Comparison of ENCODE assay signal across 24 cellular contexts in genomic region chr9:78468231-78468630, GRCh38.
"Had no signal": no experiment of that assay in that cellular context is flagged by ENCODE, and none has a peak within 500 bp of the region (broad histone marks: within the 10 kb centered on the region; RNA-seq: fewer than 3 reads in every experiment).

No MANE protein-coding gene starts in this region.

- ATAC-seq: activated CD4-positive, alpha-beta T cell treated with anti-CD3 and anti-CD28 coated beads for 36 hours; activated T-cell treated with anti-CD3 and anti-CD28 coated beads, Interleukin-2, amount 50 U/mL, for 4 hours; gastroesophageal sphincter; heart left ventricle; left colon; lower lobe of right lung; naive thymus-derived CD4-positive, alpha-beta T cell; T-helper 17 cell had no signal

- DNase-seq: activated B cell treated with CpG ODN at 0.5 μM for 24 hours; activated CD4-positive, alpha-beta T cell treated with anti-CD3 and anti-CD28 coated beads for 36 hours; activated CD4-positive, alpha-beta T cell treated with anti-CD3 and anti-CD28 coated beads, Interleukin-2, amount 50 U/mL, for 4 hours; activated CD8-positive, alpha-beta memory T cell treated with anti-CD3 and anti-CD28 coated beads, Interleukin-2, amount 50 U/mL, for 48 hours; activated naive CD4-positive, alpha-beta T cell; activated naive CD8-positive, alpha-beta T cell treated with anti-CD3 and anti-CD28 coated beads for 36 hours; activated T-cell treated with anti-CD3 and anti-CD28 coated beads, Interleukin-2, amount 50 U/mL, for 4 hours; dorsolateral prefrontal cortex; heart left ventricle; islet precursor cell; left colon; lower lobe of right lung; naive thymus-derived CD4-positive, alpha-beta T cell; spleen; stimulated activated CD4-positive, alpha-beta T cell treated with anti-CD3 and anti-CD28 coated beads, Interleukin-4, amount 100 ng/mL, for 1 hour; stimulated activated naive CD4-positive, alpha-beta T cell treated with Interleukin-2 at 50 U/mL for 16 hours; SW 1271; T-helper 17 cell; upper lobe of left lung had no signal

- H3K27ac ChIP-seq: breast epithelium, dorsolateral prefrontal cortex, epithelial cell of prostate, gastroesophageal sphincter, heart left ventricle, lower lobe of right lung, prostate gland, right atrium auricular region, spleen, upper lobe of left lung had no signal

- H3K4me1 ChIP-seq: breast epithelium, gastroesophageal sphincter, heart left ventricle, lower lobe of right lung, prostate gland, right atrium auricular region, spleen, upper lobe of left lung had no signal

- H3K27me3 ChIP-seq: breast epithelium, dorsolateral prefrontal cortex, gastroesophageal sphincter, heart left ventricle, right atrium auricular region, spleen, upper lobe of left lung had no signal

- H3K9me3 ChIP-seq: breast epithelium, gastroesophageal sphincter, lower lobe of right lung, prostate gland, right atrium auricular region, upper lobe of left lung had no signal

- H3K36me3 ChIP-seq: breast epithelium, gastroesophageal sphincter, heart left ventricle, lower lobe of right lung, prostate gland, right atrium auricular region, spleen, upper lobe of left lung had no signal

- H3K4me3 ChIP-seq: breast epithelium, dorsolateral prefrontal cortex, gastroesophageal sphincter, heart left ventricle, lower lobe of right lung, prostate gland, right atrium auricular region, spleen, upper lobe of left lung had no signal
